In the genomic region with DNA sequence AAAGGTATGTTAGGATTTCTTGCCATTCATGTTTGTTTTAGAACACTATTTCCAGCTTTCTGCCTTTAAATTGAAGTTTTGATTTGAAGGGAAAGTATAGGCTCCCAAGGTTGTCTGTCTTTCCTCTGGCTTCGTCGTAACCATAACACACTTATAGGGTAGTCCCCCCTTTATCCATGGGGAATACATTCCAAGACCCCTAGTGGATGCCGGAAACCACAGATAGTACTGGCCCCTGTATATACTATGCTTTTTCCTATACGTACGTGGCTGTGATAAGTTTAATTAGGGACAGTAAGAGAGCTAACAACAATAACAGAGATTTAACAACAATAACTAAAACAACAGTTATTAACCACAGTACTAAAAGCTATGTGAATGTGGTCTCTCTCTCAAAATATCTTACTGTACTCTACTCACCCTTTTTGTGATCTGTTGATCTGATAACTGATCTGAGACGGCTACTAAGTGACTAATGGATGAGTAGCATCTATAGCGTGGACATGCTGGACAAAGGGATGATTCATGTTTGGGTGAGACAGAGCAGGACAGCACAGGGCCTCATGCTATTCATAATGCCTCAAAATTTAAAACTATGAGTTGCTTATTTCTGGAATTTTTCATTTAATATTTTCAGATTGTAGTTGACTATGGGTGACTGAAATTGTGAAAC, we compare ENCODE assay signal across 1 cellular context.
TF ChIP-seq lines count a peak whose summit lies in the region.

No MANE protein-coding gene starts in this region.

TF ChIP-seq in endothelial cell of umbilical vein, 7 proteins besides CTCF, POLR2A, EP300 and RAD21:
- no peak for TF ChIP-seq FOS (IDR thresholded peaks at IDR 0.05; ENCODE audit: borderline replicate concordance, insufficient read depth, low read length)
- no peak for TF ChIP-seq MYC (IDR thresholded peaks at IDR 0.05; ENCODE audit: low read depth, low read length)
- TF ChIP-seq POLR2AphosphoS5 (IDR thresholded peaks at IDR 0.05; ENCODE audit: insufficient read depth, low read depth, low read length) = no peak
- TF ChIP-seq, protein P1, sequence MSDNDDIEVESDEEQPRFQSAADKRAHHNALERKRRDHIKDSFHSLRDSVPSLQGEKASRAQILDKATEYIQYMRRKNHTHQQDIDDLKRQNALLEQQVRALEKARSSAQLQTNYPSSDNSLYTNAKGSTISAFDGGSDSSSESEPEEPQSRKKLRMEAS (IDR thresholded peaks at IDR 0.05; ENCODE audit: insufficient read depth, insufficient read length) = no peak
- no peak for TF ChIP-seq EZH2 (IDR thresholded peaks at IDR 0.05; ENCODE audit: borderline replicate concordance, low read depth, low read length, severe bottlenecking)
- no peak for TF ChIP-seq GATA2 (IDR thresholded peaks at IDR 0.05; ENCODE audit: insufficient read depth, insufficient read length, low read depth, low read length)
- TF ChIP-seq JUN (IDR thresholded peaks at IDR 0.05; ENCODE audit: borderline replicate concordance, insufficient read depth, insufficient read length, low read depth) = no peak
